In the genomic region with DNA sequence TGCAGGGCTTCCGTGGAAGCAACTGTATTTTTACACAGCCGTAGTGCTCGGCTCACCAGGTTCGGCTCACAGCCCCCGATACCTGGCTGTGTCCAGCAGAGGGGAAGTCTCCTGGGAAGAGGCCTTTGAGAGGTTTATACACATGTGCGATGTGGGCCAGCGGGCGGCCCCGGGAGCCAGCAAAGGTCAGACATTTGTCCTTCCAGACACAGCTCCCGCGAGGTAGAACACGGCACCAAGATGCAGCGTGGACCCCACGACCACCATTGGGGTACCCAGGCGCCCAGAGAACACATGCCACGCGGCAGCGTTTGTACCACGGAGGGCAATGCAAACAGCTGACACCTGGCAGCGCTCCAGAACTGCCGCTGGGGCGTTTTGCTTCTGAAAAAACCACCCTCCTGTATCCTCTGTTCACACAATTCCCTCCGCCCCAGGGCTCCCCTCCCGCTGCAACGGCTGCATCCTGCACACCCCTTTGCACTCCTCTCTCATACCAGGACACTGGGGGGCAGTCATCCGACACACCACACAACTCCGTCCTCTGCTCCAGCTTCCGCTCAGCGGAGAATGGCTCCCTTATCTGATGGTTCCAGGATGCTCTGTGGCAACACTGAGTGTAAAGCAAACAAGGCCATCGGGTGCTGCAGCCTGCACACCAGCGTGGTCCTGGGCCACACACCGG, we compare ENCODE assay signal across 1 cellular context.
TF ChIP-seq lines count a peak whose summit lies in the region.

No MANE protein-coding gene starts in this region.

TF ChIP-seq in HepG2, 621 proteins besides CTCF, POLR2A, EP300 and RAD21 (continued from another document and continues in another):
- TF ChIP-seq RERE (CRISPR knock-in tag; IDR thresholded peaks at IDR 0.05; ENCODE audit: low read depth) (peak; percentile 81), ZNF251 (CRISPR knock-in tag; IDR thresholded peaks at IDR 0.05) (no peak), ZKSCAN5 (CRISPR knock-in tag; IDR thresholded peaks at IDR 0.05) (no peak), ZNF672 (CRISPR knock-in tag; IDR thresholded peaks at IDR 0.05) (peak; percentile 85; the same call in 1 of the 2 replicates), MEIS2 (CRISPR knock-in tag; IDR thresholded peaks at IDR 0.05) (peak; percentile 63; the same call in 1 of the 2 replicates), ZNF549 (CRISPR knock-in tag; IDR thresholded peaks at IDR 0.05) (no peak), ZNF782 (CRISPR knock-in tag; IDR thresholded peaks at IDR 0.05; ENCODE audit: borderline replicate concordance) (peak; percentile 68; the same call in 1 of the 2 replicates), ZBTB7A (CRISPR knock-in tag; IDR thresholded peaks at IDR 0.05) (peak; percentile 75; the same call in 1 of the 2 replicates), THAP7 (CRISPR knock-in tag; IDR thresholded peaks at IDR 0.05) (no peak), POLR2AphosphoS5 (IDR thresholded peaks at IDR 0.05; ENCODE audit: low read depth, low read length) (peak; percentile 62), HDAC2 (CRISPR knock-in tag; IDR thresholded peaks at IDR 0.05) (peak; percentile 100), RFXAP (CRISPR knock-in tag; IDR thresholded peaks at IDR 0.05; ENCODE audit: borderline replicate concordance) (no peak; the same call in 1 of the 2 replicates), MAFK (conservative IDR thresholded peaks at IDR 0.05 in 1 of 2, IDR thresholded peaks at IDR 0.05 in 1 of 2; ENCODE audit: low read length in 2 of 2) (no peak), SOX13 (IDR thresholded peaks at IDR 0.05) (no peak; the same call in 1 of the 2 replicates), SOX13 (CRISPR knock-in tag; conservative IDR thresholded peaks at IDR 0.05 in 1 of 2, IDR thresholded peaks at IDR 0.05 in 1 of 2) (peak in 1 of 2 experiments; percentile 91; a peak in 2 of 4 replicates), CENPT (CRISPR knock-in tag; IDR thresholded peaks at IDR 0.05; ENCODE audit: low read depth) (no peak), ATAD3A (CRISPR knock-in tag; IDR thresholded peaks at IDR 0.05) (no peak), SRSF9 (IDR thresholded peaks at IDR 0.05; ENCODE audit: borderline replicate concordance, insufficient read depth, low read depth, low read length, poor library complexity, severe bottlenecking) (no peak), ELF1 (CRISPR knock-in tag; IDR thresholded peaks at IDR 0.05) (peak; percentile 86), HIVEP1 (CRISPR knock-in tag; IDR thresholded peaks at IDR 0.05) (peak; percentile 74), NFKB2 (CRISPR knock-in tag; IDR thresholded peaks at IDR 0.05; ENCODE audit: borderline replicate concordance) (no peak; the same call in 1 of the 2 replicates), TCF7L2 (IDR thresholded peaks at IDR 0.05; ENCODE audit: low read depth, low read length) (no peak), PTBP1 (IDR thresholded peaks at IDR 0.05; ENCODE audit: low read depth, low read length, poor library complexity, severe bottlenecking) (peak; percentile 65), ZNF496 (CRISPR knock-in tag; IDR thresholded peaks at IDR 0.05; ENCODE audit: insufficient replicate concordance) (no peak), ZNF180 (CRISPR knock-in tag; IDR thresholded peaks at IDR 0.05; ENCODE audit: borderline replicate concordance, low read depth) (no peak), SKI (IDR thresholded peaks at IDR 0.05; ENCODE audit: partially characterized antibody) (peak; percentile 94), SIN3A (IDR thresholded peaks at IDR 0.05; ENCODE audit: borderline replicate concordance, low read depth, low read length) (no peak), ZKSCAN8 (CRISPR knock-in tag; IDR thresholded peaks at IDR 0.05; ENCODE audit: borderline replicate concordance) (peak; percentile 88), CHD4 (IDR thresholded peaks at IDR 0.05; ENCODE audit: borderline replicate concordance, low read length) (no peak), ZNF24 (IDR thresholded peaks at IDR 0.05) (peak; percentile 44; the same call in 1 of the 2 replicates), ISX (CRISPR knock-in tag; conservative IDR thresholded peaks at IDR 0.05) (no peak), KDM1A (CRISPR knock-in tag; IDR thresholded peaks at IDR 0.05) (peak; percentile 99)
- TF ChIP-seq, protein P1, sequence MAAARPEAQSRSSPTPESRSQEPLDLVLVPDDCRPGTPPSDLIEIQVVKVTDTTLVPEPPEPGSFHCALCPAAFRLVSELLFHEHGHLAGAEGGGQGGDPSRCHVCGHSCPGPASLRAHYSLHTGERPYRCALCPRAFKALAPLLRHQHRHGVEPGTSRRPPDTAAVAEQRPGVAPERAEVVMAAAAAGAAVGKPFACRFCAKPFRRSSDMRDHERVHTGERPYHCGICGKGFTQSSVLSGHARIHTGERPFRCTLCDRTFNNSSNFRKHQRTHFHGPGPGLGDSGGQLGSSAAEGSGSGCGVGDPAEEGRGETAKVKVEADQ (CRISPR knock-in tag; IDR thresholded peaks at IDR 0.05; ENCODE audit: borderline replicate concordance) = no peak
- TF ChIP-seq, protein P2, sequence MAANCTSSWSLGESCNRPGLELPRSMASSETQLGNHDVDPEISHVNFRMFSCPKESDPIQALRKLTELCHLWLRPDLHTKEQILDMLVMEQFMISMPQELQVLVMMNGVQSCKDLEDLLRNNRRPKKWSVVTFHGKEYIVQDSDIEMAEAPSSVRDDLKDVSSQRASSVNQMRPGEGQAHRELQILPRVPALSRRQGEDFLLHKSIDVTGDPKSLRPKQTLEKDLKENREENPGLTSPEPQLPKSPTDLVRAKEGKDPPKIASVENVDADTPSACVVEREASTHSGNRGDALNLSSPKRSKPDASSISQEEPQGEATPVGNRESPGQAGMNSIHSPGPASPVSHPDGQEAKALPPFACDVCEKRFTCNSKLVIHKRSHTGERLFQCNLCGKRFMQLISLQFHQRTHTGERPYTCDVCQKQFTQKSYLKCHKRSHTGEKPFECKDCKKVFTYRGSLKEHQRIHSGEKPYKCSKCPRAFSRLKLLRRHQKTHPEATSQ (CRISPR knock-in tag; IDR thresholded peaks at IDR 0.05; ENCODE audit: borderline replicate concordance) = no peak
- TF ChIP-seq, protein P3, sequence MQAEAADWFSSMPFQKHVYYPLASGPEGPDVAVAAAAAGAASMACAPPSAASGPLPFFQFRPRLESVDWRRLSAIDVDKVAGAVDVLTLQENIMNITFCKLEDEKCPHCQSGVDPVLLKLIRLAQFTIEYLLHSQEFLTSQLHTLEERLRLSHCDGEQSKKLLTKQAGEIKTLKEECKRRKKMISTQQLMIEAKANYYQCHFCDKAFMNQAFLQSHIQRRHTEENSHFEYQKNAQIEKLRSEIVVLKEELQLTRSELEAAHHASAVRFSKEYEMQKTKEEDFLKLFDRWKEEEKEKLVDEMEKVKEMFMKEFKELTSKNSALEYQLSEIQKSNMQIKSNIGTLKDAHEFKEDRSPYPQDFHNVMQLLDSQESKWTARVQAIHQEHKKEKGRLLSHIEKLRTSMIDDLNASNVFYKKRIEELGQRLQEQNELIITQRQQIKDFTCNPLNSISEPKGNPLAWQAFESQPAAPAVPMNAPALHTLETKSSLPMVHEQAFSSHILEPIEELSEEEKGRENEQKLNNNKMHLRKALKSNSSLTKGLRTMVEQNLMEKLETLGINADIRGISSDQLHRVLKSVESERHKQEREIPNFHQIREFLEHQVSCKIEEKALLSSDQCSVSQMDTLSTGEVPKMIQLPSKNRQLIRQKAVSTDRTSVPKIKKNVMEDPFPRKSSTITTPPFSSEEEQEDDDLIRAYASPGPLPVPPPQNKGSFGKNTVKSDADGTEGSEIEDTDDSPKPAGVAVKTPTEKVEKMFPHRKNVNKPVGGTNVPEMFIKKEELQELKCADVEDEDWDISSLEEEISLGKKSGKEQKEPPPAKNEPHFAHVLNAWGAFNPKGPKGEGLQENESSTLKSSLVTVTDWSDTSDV (CRISPR knock-in tag; IDR thresholded peaks at IDR 0.05) = no peak
- TF ChIP-seq, protein P4, sequence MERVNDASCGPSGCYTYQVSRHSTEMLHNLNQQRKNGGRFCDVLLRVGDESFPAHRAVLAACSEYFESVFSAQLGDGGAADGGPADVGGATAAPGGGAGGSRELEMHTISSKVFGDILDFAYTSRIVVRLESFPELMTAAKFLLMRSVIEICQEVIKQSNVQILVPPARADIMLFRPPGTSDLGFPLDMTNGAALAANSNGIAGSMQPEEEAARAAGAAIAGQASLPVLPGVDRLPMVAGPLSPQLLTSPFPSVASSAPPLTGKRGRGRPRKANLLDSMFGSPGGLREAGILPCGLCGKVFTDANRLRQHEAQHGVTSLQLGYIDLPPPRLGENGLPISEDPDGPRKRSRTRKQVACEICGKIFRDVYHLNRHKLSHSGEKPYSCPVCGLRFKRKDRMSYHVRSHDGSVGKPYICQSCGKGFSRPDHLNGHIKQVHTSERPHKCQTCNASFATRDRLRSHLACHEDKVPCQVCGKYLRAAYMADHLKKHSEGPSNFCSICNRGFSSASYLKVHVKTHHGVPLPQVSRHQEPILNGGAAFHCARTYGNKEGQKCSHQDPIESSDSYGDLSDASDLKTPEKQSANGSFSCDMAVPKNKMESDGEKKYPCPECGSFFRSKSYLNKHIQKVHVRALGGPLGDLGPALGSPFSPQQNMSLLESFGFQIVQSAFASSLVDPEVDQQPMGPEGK (CRISPR knock-in tag; IDR thresholded peaks at IDR 0.05) = peak; percentile 96
- TF ChIP-seq, protein P5, sequence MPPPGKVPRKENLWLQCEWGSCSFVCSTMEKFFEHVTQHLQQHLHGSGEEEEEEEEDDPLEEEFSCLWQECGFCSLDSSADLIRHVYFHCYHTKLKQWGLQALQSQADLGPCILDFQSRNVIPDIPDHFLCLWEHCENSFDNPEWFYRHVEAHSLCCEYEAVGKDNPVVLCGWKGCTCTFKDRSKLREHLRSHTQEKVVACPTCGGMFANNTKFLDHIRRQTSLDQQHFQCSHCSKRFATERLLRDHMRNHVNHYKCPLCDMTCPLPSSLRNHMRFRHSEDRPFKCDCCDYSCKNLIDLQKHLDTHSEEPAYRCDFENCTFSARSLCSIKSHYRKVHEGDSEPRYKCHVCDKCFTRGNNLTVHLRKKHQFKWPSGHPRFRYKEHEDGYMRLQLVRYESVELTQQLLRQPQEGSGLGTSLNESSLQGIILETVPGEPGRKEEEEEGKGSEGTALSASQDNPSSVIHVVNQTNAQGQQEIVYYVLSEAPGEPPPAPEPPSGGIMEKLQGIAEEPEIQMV (CRISPR knock-in tag; IDR thresholded peaks at IDR 0.05; ENCODE audit: low read depth) = peak; percentile 82
- TF ChIP-seq, protein P6, sequence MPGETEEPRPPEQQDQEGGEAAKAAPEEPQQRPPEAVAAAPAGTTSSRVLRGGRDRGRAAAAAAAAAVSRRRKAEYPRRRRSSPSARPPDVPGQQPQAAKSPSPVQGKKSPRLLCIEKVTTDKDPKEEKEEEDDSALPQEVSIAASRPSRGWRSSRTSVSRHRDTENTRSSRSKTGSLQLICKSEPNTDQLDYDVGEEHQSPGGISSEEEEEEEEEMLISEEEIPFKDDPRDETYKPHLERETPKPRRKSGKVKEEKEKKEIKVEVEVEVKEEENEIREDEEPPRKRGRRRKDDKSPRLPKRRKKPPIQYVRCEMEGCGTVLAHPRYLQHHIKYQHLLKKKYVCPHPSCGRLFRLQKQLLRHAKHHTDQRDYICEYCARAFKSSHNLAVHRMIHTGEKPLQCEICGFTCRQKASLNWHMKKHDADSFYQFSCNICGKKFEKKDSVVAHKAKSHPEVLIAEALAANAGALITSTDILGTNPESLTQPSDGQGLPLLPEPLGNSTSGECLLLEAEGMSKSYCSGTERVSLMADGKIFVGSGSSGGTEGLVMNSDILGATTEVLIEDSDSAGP (CRISPR knock-in tag; IDR thresholded peaks at IDR 0.05; ENCODE audit: borderline replicate concordance) = peak; percentile 78
- TF ChIP-seq, protein P7, sequence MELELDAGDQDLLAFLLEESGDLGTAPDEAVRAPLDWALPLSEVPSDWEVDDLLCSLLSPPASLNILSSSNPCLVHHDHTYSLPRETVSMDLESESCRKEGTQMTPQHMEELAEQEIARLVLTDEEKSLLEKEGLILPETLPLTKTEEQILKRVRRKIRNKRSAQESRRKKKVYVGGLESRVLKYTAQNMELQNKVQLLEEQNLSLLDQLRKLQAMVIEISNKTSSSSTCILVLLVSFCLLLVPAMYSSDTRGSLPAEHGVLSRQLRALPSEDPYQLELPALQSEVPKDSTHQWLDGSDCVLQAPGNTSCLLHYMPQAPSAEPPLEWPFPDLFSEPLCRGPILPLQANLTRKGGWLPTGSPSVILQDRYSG (CRISPR knock-in tag; IDR thresholded peaks at IDR 0.05) = no peak
- TF ChIP-seq, protein P8, sequence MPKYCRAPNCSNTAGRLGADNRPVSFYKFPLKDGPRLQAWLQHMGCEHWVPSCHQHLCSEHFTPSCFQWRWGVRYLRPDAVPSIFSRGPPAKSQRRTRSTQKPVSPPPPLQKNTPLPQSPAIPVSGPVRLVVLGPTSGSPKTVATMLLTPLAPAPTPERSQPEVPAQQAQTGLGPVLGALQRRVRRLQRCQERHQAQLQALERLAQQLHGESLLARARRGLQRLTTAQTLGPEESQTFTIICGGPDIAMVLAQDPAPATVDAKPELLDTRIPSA (CRISPR knock-in tag; IDR thresholded peaks at IDR 0.05; ENCODE audit: borderline replicate concordance) = no peak
